8 cellular contexts compared by ENCODE assay signal in genomic region chr2:71331581-71332412, GRCh38.
DNase-seq lines count a peak whose midpoint lies in the region; ATAC-seq lines count a peak whose summit lies in the region.

A gene with protein sequence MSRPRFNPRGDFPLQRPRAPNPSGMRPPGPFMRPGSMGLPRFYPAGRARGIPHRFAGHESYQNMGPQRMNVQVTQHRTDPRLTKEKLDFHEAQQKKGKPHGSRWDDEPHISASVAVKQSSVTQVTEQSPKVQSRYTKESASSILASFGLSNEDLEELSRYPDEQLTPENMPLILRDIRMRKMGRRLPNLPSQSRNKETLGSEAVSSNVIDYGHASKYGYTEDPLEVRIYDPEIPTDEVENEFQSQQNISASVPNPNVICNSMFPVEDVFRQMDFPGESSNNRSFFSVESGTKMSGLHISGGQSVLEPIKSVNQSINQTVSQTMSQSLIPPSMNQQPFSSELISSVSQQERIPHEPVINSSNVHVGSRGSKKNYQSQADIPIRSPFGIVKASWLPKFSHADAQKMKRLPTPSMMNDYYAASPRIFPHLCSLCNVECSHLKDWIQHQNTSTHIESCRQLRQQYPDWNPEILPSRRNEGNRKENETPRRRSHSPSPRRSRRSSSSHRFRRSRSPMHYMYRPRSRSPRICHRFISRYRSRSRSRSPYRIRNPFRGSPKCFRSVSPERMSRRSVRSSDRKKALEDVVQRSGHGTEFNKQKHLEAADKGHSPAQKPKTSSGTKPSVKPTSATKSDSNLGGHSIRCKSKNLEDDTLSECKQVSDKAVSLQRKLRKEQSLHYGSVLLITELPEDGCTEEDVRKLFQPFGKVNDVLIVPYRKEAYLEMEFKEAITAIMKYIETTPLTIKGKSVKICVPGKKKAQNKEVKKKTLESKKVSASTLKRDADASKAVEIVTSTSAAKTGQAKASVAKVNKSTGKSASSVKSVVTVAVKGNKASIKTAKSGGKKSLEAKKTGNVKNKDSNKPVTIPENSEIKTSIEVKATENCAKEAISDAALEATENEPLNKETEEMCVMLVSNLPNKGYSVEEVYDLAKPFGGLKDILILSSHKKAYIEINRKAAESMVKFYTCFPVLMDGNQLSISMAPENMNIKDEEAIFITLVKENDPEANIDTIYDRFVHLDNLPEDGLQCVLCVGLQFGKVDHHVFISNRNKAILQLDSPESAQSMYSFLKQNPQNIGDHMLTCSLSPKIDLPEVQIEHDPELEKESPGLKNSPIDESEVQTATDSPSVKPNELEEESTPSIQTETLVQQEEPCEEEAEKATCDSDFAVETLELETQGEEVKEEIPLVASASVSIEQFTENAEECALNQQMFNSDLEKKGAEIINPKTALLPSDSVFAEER (N-terminal part only) (plus strand): TSS chr2:71331782. CDS start chr2:71348955, 17,173 bp downstream.

- peaks cover 5% of the 10 kb centered on the region for H3K27me3 ChIP-seq in effector memory CD4-positive, alpha-beta T cell (replicated peaks; ENCODE audit: control insufficient read depth, insufficient read depth, low read length, poor library complexity, severe bottlenecking)

- peak within 1 kb of the TSS; percentile 100 for H3K4me3 Mint-ChIP-seq in memory B cell

- no peaks in the 10 kb centered on the region for H3K36me3 ChIP-seq in effector memory CD4-positive, alpha-beta T cell (ENCODE audit: control insufficient read depth, insufficient read depth, low read length)

- H3K27me3 Mint-ChIP-seq in memory B cell = no peaks in the 10 kb centered on the region

- H3K4me3 ChIP-seq in effector memory CD4-positive, alpha-beta T cell (ENCODE audit: insufficient read depth, low read depth, low read length, poor library complexity, severe bottlenecking) = peak within 1 kb of the TSS; percentile 95

- peaks cover 7% of the 10 kb centered on the region for H3K36me3 Mint-ChIP-seq in memory B cell

- peaks cover 19% of the 10 kb centered on the region for H3K4me1 Mint-ChIP-seq in memory B cell

- no peaks in the 10 kb centered on the region for H3K9me3 ChIP-seq in effector memory CD4-positive, alpha-beta T cell (ENCODE audit: control insufficient read depth, low read length)

- peak within 1 kb of the TSS; percentile 100 for H3K27ac Mint-ChIP-seq in memory B cell

- peaks cover 4% of the 10 kb centered on the region for H3K4me1 ChIP-seq in effector memory CD4-positive, alpha-beta T cell (ENCODE audit: control insufficient read depth, insufficient read depth, low read length, poor library complexity, severe bottlenecking)

- ATAC-seq in GM19463 (IDR thresholded peaks at IDR 0.05; ENCODE audit: unreplicated experiment) = peak; percentile 97
- ATAC-seq in memory B cell (ENCODE audit: low read depth) = peak; percentile 95

- DNase-seq in CMK (ENCODE audit: low read depth) = peak; percentile 79
- peak; percentile 96 for DNase-seq in HPDE6-E6E7 (ENCODE audit: extremely low spot score)
- DNase-seq in NK-92 (lab: John Stamatoyannopoulos, UW; ENCODE audit: unreplicated experiment) = peak; percentile 40
- peak; percentile 95 for DNase-seq in activated CD8-positive, alpha-beta memory T cell treated with anti-CD3 and anti-CD28 coated beads for 24 hours
- peak; percentile 81 to 88 (median 85) for DNase-seq in effector memory CD4-positive, alpha-beta T cell
- peak; percentile 87 to 91 for DNase-seq in memory B cell (ENCODE audit: low spot score in 2 of 2)
- peak; percentile 86 for DNase-seq in stimulated activated CD8-positive, alpha-beta memory T cell treated with anti-CD3 and anti-CD28 coated beads, Interleukin-12 subunit alpha, Interleukin-12 subunit beta, amount 100 ng/mL, for 24 hours (ENCODE audit: extremely low read depth)

- peak within 1 kb of the TSS; percentile 95 for H3K27ac ChIP-seq in effector memory CD4-positive, alpha-beta T cell (ENCODE audit: insufficient read depth, low read length, poor library complexity, severe bottlenecking)

- H3K9me3 Mint-ChIP-seq in memory B cell = no peaks in the 10 kb centered on the region

Comparison
In these comparisons a context has a peak if more than half of its experiments do, and no peak if none do; other contexts are left out.
1. Peak in every context shown above with its lines: DNase-seq, ATAC-seq, H3K4me3 ChIP-seq and H3K27ac ChIP-seq.
2. DNase-seq: peak in every context shown above with its lines; median percentile 96 in HPDE6-E6E7; 95 in activated CD8-positive, alpha-beta memory T cell treated with anti-CD3 and anti-CD28 coated beads for 24 hours; 89 in memory B cell; 86 in stimulated activated CD8-positive, alpha-beta memory T cell treated with anti-CD3 and anti-CD28 coated beads, Interleukin-12 subunit alpha, Interleukin-12 subunit beta, amount 100 ng/mL, for 24 hours; 85 in effector memory CD4-positive, alpha-beta T cell; 79 in CMK; 40 in NK-92.